ENCODE assay signal across 10 cellular contexts in genomic region chr15:50891159-50891558, GRCh38.
"Had no signal": no experiment of that assay in that cellular context is flagged by ENCODE, and none has a peak within 500 bp of the region (broad histone marks: within the 10 kb centered on the region; RNA-seq: fewer than 3 reads in every experiment).

No MANE protein-coding gene starts in this region.

- H3K4me3 ChIP-seq: GM23248, GM23338, HAP-1 had no signal

- H3K4me2 ChIP-seq: GM23338 had no signal

- H2AFZ ChIP-seq: GM23248, GM23338 had no signal

- H3K9ac ChIP-seq: GM23248 had no signal

- H3K36me3 ChIP-seq: HAP-1 had no signal

- ATAC-seq: GM23338, HCT116 had no signal

- DNase-seq: GOT3, H7, H9, HFFc6 had no signal

- H3K27ac ChIP-seq: GM23248 had no signal

- H3K4me1 ChIP-seq: HAP-1 had no signal

- FAIRE-seq: H1, H54 had no signal
